In genomic region chr6:30707281-30707850, GRCh38 we compare ENCODE assay signal across 14 cellular contexts. TPM values are rescaled to one million over a fixed set of nuclear protein-coding genes. Genes with fewer than 3 reads are reported as not detected.
A peak's percentile ranks its signal among the peaks of the same experiment; 100 is the strongest.
DNase-seq lines count a peak whose midpoint lies in the region; ATAC-seq and TF ChIP-seq lines count a peak whose summit lies in the region.
"Had no signal": no experiment of that assay in that cellular context is flagged by ENCODE, and none has a peak within 500 bp of the region (broad histone marks: within the 10 kb centered on the region; RNA-seq: fewer than 3 reads in every experiment).

No MANE protein-coding gene starts in this region.

- H3K36me3 Mint-ChIP-seq in stimulated activated memory B cell treated with anti-CD40 and anti-IgM and Interleukin-4, amounts not matched to agents 10 μg/mL and 1 μg/mL and 100 μg/mL, for 72 hours, result peaks cover 77% of the 10 kb centered on the region
- H3K36me3 Mint-ChIP-seq in activated CD4-positive, alpha-beta T cell treated with anti-CD3 and anti-CD28 coated beads for 36 hours (ENCODE audit: low read depth), result peaks cover 71% of the 10 kb centered on the region

- H3K4me3 Mint-ChIP-seq in stimulated activated memory B cell treated with anti-CD40 and anti-IgM and Interleukin-4, amounts not matched to agents 10 μg/mL and 1 μg/mL and 100 μg/mL, for 72 hours, result no peak overlapping the region
- no peak overlapping the region for H3K4me3 Mint-ChIP-seq in activated CD4-positive, alpha-beta T cell treated with anti-CD3 and anti-CD28 coated beads for 36 hours
- H3K4me3 Mint-ChIP-seq: activated CD4-positive, alpha-beta memory T cell treated with anti-CD3 and anti-CD28 coated beads for 36 hours; naive thymus-derived CD4-positive, alpha-beta T cell had no signal

- in situ Hi-C loops in transverse colon (cut with MboI; ENCODE audit: low pct_ligation_motif_present in 1 of 4, low pct_unique_long_range_greater_than_20kb in 1 of 4, low sequenced_read_pairs in 3 of 4), result no loop called here

- H3K4me1 Mint-ChIP-seq in stimulated activated memory B cell treated with anti-CD40 and anti-IgM and Interleukin-4, amounts not matched to agents 10 μg/mL and 1 μg/mL and 100 μg/mL, for 72 hours, result peaks cover 18% of the 10 kb centered on the region
- H3K4me1 Mint-ChIP-seq in activated CD4-positive, alpha-beta T cell treated with anti-CD3 and anti-CD28 coated beads for 36 hours, result peaks cover 5% of the 10 kb centered on the region

- no peak for TF ChIP-seq EP300 in transverse colon (IDR thresholded peaks at IDR 0.05; ENCODE audit: low read depth)

- peak overlapping the region; percentile 21 for H3K27ac Mint-ChIP-seq in stimulated activated memory B cell treated with anti-CD40 and anti-IgM and Interleukin-4, amounts not matched to agents 10 μg/mL and 1 μg/mL and 100 μg/mL, for 72 hours
- H3K27ac Mint-ChIP-seq in activated CD4-positive, alpha-beta T cell treated with anti-CD3 and anti-CD28 coated beads for 36 hours, result no peak overlapping the region
- H3K27ac Mint-ChIP-seq: activated CD4-positive, alpha-beta memory T cell treated with anti-CD3 and anti-CD28 coated beads for 36 hours had no signal

- no peaks in the 10 kb centered on the region for H3K27me3 Mint-ChIP-seq in stimulated activated memory B cell treated with anti-CD40 and anti-IgM and Interleukin-4, amounts not matched to agents 10 μg/mL and 1 μg/mL and 100 μg/mL, for 72 hours
- no peaks in the 10 kb centered on the region for H3K27me3 Mint-ChIP-seq in activated CD4-positive, alpha-beta T cell treated with anti-CD3 and anti-CD28 coated beads for 36 hours
- H3K27me3 Mint-ChIP-seq: activated CD4-positive, alpha-beta memory T cell treated with anti-CD3 and anti-CD28 coated beads for 36 hours; naive thymus-derived CD4-positive, alpha-beta T cell had no signal

- intact Hi-C loops in right cardiac atrium (cut with DNase I) (no loop called here), Right ventricle myocardium superior (cut with DNase I) (no loop called here), colonic mucosa (cut with DNase I) (no loop called here), transverse colon (cut with DNase I; ENCODE audit: low total_unique reads) (no loop called here)
- intact Hi-C loops in activated CD4-positive, alpha-beta T cell treated with anti-CD3 and anti-CD28 coated beads for 36 hours (cut with DNase I, micrococcal nuclease), result no loop called here

- peak in 2 of 3 donors; percentile 17 to 19 for DNase-seq in right cardiac atrium
- no peak for DNase-seq in Right ventricle myocardium superior
- DNase-seq in NCI-H510A treated with DMSO at 0.1 percent for 48 hours (lab: John Stamatoyannopoulos, UW), result peak; percentile 87
- peak; percentile 61 for DNase-seq in colonic mucosa
- no peak for DNase-seq in transverse colon
- no peak for DNase-seq in activated CD4-positive, alpha-beta T cell treated with anti-CD3 and anti-CD28 coated beads for 36 hours
- DNase-seq: activated CD4-positive, alpha-beta memory T cell treated with anti-CD3 and anti-CD28 coated beads for 36 hours; activated naive CD4-positive, alpha-beta T cell treated with anti-CD3 and anti-CD28 coated beads, Interleukin-2, amount 50 U/mL, for 16 hours; cortex of kidney; naive thymus-derived CD4-positive, alpha-beta T cell; NCI-H446 treated with DMSO at 0.1 percent for 48 hours; trophoblast cell had no signal

- peak in 1 of 2 donors; percentile 10 for ATAC-seq in right cardiac atrium
- ATAC-seq in Right ventricle myocardium superior (ENCODE audit: poor library complexity), result no peak
- ATAC-seq in stimulated activated memory B cell treated with anti-CD40 and anti-IgM and Interleukin-4, amounts not matched to agents 10 μg/mL and 1 μg/mL and 100 μg/mL, for 72 hours, result no peak
- no peak for ATAC-seq in HG02610 (IDR thresholded peaks at IDR 0.05; ENCODE audit: unreplicated experiment)
- ATAC-seq in activated CD4-positive, alpha-beta T cell treated with anti-CD3 and anti-CD28 coated beads for 36 hours, result no peak
- ATAC-seq: naive thymus-derived CD4-positive, alpha-beta T cell had no signal

- no peak for TF ChIP-seq POLR2A in transverse colon (IDR thresholded peaks at IDR 0.05)

- H3K27me3 ChIP-seq in right cardiac atrium (ENCODE audit: control insufficient read depth, insufficient read depth), result no peaks in the 10 kb centered on the region
- no peaks in the 10 kb centered on the region for H3K27me3 ChIP-seq in colonic mucosa
- H3K27me3 ChIP-seq in transverse colon, result no peaks in the 10 kb centered on the region

- no peak overlapping the region for H3K9ac ChIP-seq in colonic mucosa (ENCODE audit: low read depth in 2 of 2, low read length in 2 of 2)

- CTCF ChIA-PET in activated CD4-positive, alpha-beta T cell treated with anti-CD3 and anti-CD28 coated beads for 36 hours (lab: Charles Lee), result interaction anchor here (0.9 to 1.5 kb wide), 3 partner anchors 28 to 97 kb away, joined by 3 to 5 read pairs (median 3); no protein-coding TSS in a partner anchor

- H3K4me1 ChIP-seq in right cardiac atrium (ENCODE audit: control insufficient read depth, insufficient read depth, low read length) (no peaks in the 10 kb centered on the region), colonic mucosa (no peaks in the 10 kb centered on the region), transverse colon (no peaks in the 10 kb centered on the region)

- H3K4me3 ChIP-seq in right cardiac atrium (ENCODE audit: low read length), result no peak overlapping the region
- H3K4me3 ChIP-seq in colonic mucosa, result no peak overlapping the region
- no peak overlapping the region for H3K4me3 ChIP-seq in transverse colon

- H3K27ac ChIP-seq in right cardiac atrium (ENCODE audit: low read length), result no peak overlapping the region
- no peak overlapping the region for H3K27ac ChIP-seq in colonic mucosa
- H3K27ac ChIP-seq in transverse colon, result no peak overlapping the region

- 78% methylated on average over 6 of the region's 6 CpGs for WGBS in right cardiac atrium
- WGBS in transverse colon (ENCODE audit: low coverage in 1 of 2), 2 donors, result 67 to 68% methylated on average over 6 of the region's 6 CpGs

- POLR2A ChIA-PET in activated CD4-positive, alpha-beta T cell treated with anti-CD3 and anti-CD28 coated beads for 36 hours (lab: Charles Lee), result no interaction called here

- no peaks in the 10 kb centered on the region for H3K9me3 Mint-ChIP-seq in stimulated activated memory B cell treated with anti-CD40 and anti-IgM and Interleukin-4, amounts not matched to agents 10 μg/mL and 1 μg/mL and 100 μg/mL, for 72 hours
- no peaks in the 10 kb centered on the region for H3K9me3 Mint-ChIP-seq in activated CD4-positive, alpha-beta T cell treated with anti-CD3 and anti-CD28 coated beads for 36 hours (ENCODE audit: low read depth)
- H3K9me3 Mint-ChIP-seq: activated CD4-positive, alpha-beta memory T cell treated with anti-CD3 and anti-CD28 coated beads for 36 hours; naive thymus-derived CD4-positive, alpha-beta T cell had no signal

- H3K36me3 ChIP-seq in colonic mucosa (no peaks in the 10 kb centered on the region), transverse colon (peaks cover 0 to 6% (median 1%) of the 10 kb centered on the region in 4 donors)

- no peaks in the 10 kb centered on the region for H3K9me3 ChIP-seq in right cardiac atrium (ENCODE audit: control insufficient read depth, low read length)
- H3K9me3 ChIP-seq in colonic mucosa, result no peaks in the 10 kb centered on the region
- H3K9me3 ChIP-seq in transverse colon, result no peaks in the 10 kb centered on the region

- TF ChIP-seq CTCF in colonic mucosa (IDR thresholded peaks at IDR 0.05) (no peak), transverse colon (IDR thresholded peaks at IDR 0.05) (no peak)

RNA-seq across cellular contexts. Expression of gene MDC1, which starts 9.7 kb away (rescaled TPM):
- total RNA-seq in right cardiac atrium, result 10 to 100 TPM; 20.7 to 26.6 (median 24.2) TPM
- polyA plus RNA-seq in right cardiac atrium, result 11.1 TPM
- total RNA-seq in Right ventricle myocardium superior, result 16.4 TPM
- 10 to 100 TPM; 14.0 to 59.0 TPM for total RNA-seq in colonic mucosa
- total RNA-seq in transverse colon, result 10 to 100 TPM in 2 of 4 donors, 1 to 10 TPM in 2; 3.1 to 13.5 (median 9.7) TPM
- total RNA-seq in activated CD4-positive, alpha-beta T cell treated with anti-CD3 and anti-CD28 coated beads for 36 hours, result 100 to 1,000 TPM in 1 of 2 experiments, 10 to 100 TPM in 1; 92.0 to 101 TPM

RNA-seq across cellular contexts. Expression of gene TUBB, which starts 12.8 kb away (rescaled TPM):
- 100 to 1,000 TPM; 130 to 250 (median 200) TPM for total RNA-seq in right cardiac atrium
- 170 TPM for polyA plus RNA-seq in right cardiac atrium
- 179 TPM for total RNA-seq in Right ventricle myocardium superior
- total RNA-seq in colonic mucosa, result 100 to 1,000 TPM; 213 to 605 TPM
- 100 to 1,000 TPM in 3 of 4 donors, 10 to 100 TPM in 1; 77.1 to 128 (median 106) TPM for total RNA-seq in transverse colon
- 1,000 to 10,000 TPM; 1,569 to 1,746 TPM for total RNA-seq in activated CD4-positive, alpha-beta T cell treated with anti-CD3 and anti-CD28 coated beads for 36 hours

RNA-seq across cellular contexts. Expression of gene NRM, which starts 16.6 kb away (rescaled TPM):
- total RNA-seq in right cardiac atrium (1 to 10 TPM; 2.5 to 5.8 (median 5.0) TPM), Right ventricle myocardium superior (3.2 TPM), colonic mucosa (10 to 100 TPM in 1 of 2 donors, 1 to 10 TPM in 1; 7.4 to 19.2 TPM), transverse colon (10 to 100 TPM in 1 of 4 donors, 1 to 10 TPM in 2, not detected in 1; 2.7 to 13.8 (median 2.7) TPM)
- 5.3 TPM for polyA plus RNA-seq in right cardiac atrium
- 10 to 100 TPM; 25.8 to 36.4 TPM for total RNA-seq in activated CD4-positive, alpha-beta T cell treated with anti-CD3 and anti-CD28 coated beads for 36 hours

RNA-seq across cellular contexts. Expression of gene PPP1R18, which starts 20.9 kb away (rescaled TPM):
- total RNA-seq in right cardiac atrium (10 to 100 TPM; 21.8 to 33.9 (median 23.5) TPM), Right ventricle myocardium superior (13.4 TPM), colonic mucosa (10 to 100 TPM in 1 of 2 donors, 1 to 10 TPM in 1; 8.3 to 22.8 TPM), transverse colon (10 to 100 TPM; 11.5 to 46.0 (median 14.9) TPM)
- polyA plus RNA-seq in right cardiac atrium, result 23.1 TPM
- total RNA-seq in activated CD4-positive, alpha-beta T cell treated with anti-CD3 and anti-CD28 coated beads for 36 hours, result 100 to 1,000 TPM; 145 to 186 TPM

RNA-seq across cellular contexts. Expression of gene DHX16, which starts 34.6 kb away (rescaled TPM):
- total RNA-seq in right cardiac atrium, result 10 to 100 TPM; 18.2 to 23.4 (median 20.4) TPM
- polyA plus RNA-seq in right cardiac atrium, result 17.0 TPM
- 20.5 TPM for total RNA-seq in Right ventricle myocardium superior
- total RNA-seq in colonic mucosa, result 10 to 100 TPM; 25.9 to 35.1 TPM
- 100 to 1,000 TPM in 1 of 4 donors, 10 to 100 TPM in 3; 37.8 to 144 (median 41.3) TPM for total RNA-seq in transverse colon
- total RNA-seq in activated CD4-positive, alpha-beta T cell treated with anti-CD3 and anti-CD28 coated beads for 36 hours, result 10 to 100 TPM; 34.5 to 36.7 TPM

Comparison
In these comparisons a context has a peak if more than half of its experiments do, and no peak if none do; other contexts are left out.
1. DNase-seq: peak in right cardiac atrium (2 of 3), NCI-H510A treated with DMSO at 0.1 percent for 48 hours (single experiment) and colonic mucosa (single experiment); none in Right ventricle myocardium superior (single experiment), transverse colon (single experiment) and activated CD4-positive, alpha-beta T cell treated with anti-CD3 and anti-CD28 coated beads for 36 hours (single experiment).